In the genomic region with DNA sequence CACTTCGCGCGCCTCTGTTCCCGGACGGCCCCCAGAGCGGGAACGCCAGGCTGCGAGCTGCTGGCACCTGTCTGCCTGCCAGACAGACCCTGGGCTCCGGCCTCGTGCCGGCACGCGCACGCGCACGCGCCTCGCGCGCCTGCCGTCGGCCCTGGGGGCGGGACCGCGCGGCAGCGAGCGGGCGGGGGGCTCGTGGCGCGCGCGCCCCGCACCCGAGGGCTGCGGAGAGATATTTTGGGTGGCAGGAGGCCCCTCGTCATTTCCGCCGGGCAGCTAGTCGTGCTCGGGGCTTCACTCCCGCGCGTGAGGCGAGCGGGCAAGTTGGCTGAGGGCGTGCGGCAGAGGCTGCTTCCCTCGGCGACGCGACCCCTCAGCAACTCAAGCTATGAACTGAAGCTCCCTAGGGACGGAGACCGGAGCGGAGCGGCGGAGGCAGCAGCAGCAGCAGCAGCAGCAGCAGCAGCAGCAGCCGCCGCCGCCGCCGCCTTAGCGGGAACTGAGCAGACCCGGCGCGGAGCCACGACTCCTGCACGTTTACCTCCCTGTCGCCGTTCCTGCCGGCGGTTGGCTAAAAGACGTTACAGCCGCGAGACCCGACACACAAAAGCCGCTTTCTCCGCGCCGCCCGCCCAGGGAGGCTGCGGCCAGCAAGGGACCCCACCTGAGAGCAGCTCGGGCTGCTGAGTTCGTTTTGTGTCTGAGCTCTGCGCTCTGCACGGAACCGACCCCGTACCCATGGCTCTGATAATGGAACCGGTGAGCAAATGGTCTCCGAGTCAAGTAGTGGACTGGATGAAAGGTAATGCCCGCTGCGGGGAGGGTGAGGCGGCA, we compare ENCODE assay signal across 8 cellular contexts. TPM values are rescaled to one million over a fixed set of nuclear protein-coding genes. Genes with fewer than 3 reads are reported as not detected.
DNase-seq lines count a peak whose midpoint lies in the region; ATAC-seq and TF ChIP-seq lines count a peak whose summit lies in the region.

A gene (plus strand): TSS at position 256 of the 831 bp plus-strand sequence. CDS start 480 bp downstream, at position 736.

- H3K4me1 ChIP-seq in HAP-1: no peaks in the 10 kb centered on the region

- no peaks in the 10 kb centered on the region for H3K9me3 ChIP-seq in HAP-1

- ATAC-seq in left colon: peak; percentile 52

- TF ChIP-seq CTCF in brain microvascular endothelial cell (IDR thresholded peaks at IDR 0.05; ENCODE audit: low read depth, low read length, missing control alignments): no peak

- no peaks in the 10 kb centered on the region for H3K36me3 ChIP-seq in HAP-1 (replicated peaks)
- no peaks in the 10 kb centered on the region for H3K36me3 ChIP-seq in brain microvascular endothelial cell (replicated peaks)

- H3K4me3 ChIP-seq in HAP-1 (peak within 1 kb of the TSS; percentile 22), brain microvascular endothelial cell (ENCODE audit: low read depth, low read length) (peak within 1 kb of the TSS; percentile 56)

- intact Hi-C loops in left colon (cut with DNase I, micrococcal nuclease): no loop called here

- peak; percentile 11 for DNase-seq in GM03348 (ENCODE audit: low spot score)
- peak; percentile 22 to 70 for DNase-seq in HAP-1 (ENCODE audit: low spot score in 2 of 2)
- DNase-seq in NCI-H128 (lab: John Stamatoyannopoulos, UW; ENCODE audit: unreplicated experiment): peak; percentile 59
- DNase-seq in T1000 (lab: John Stamatoyannopoulos, UW): peak; percentile 49
- DNase-seq in brain microvascular endothelial cell: peak; percentile 1
- DNase-seq in left colon: peak; percentile 24 to 30
- DNase-seq in stimulated activated CD4-positive, alpha-beta T cell treated with anti-CD3 and anti-CD28 coated beads, Interleukin-2, amount 100 ng/mL, for 48 hours: peak; percentile 40 to 55
- no peak for DNase-seq in OCI-M2 (lab: John Stamatoyannopoulos, UW; ENCODE audit: unreplicated experiment)

- H3K27ac ChIP-seq in brain microvascular endothelial cell: no peak within 1 kb of the TSS

- H3K27me3 ChIP-seq in HAP-1 (ENCODE audit: low read depth): peaks cover 52% of the 10 kb centered on the region
- no peaks in the 10 kb centered on the region for H3K27me3 ChIP-seq in brain microvascular endothelial cell (replicated peaks)

- in situ Hi-C loops in HAP-1 (cut with MboI; ENCODE audit: low sequenced_read_pairs): no loop called here
- in situ Hi-C loops in brain microvascular endothelial cell (cut with HindIII; ENCODE audit: low pct_ligation_motif_present, low sequenced_read_pairs): no loop called here

RNA-seq across cellular contexts. Expression of the gene that starts here (rescaled TPM):
- under 1 TPM; 0.15 to 0.95 TPM for total RNA-seq in left colon

Comparison
In these comparisons a context has a peak if more than half of its experiments do, and no peak if none do; other contexts are left out.
1. Peak in DNase-seq and ATAC-seq in left colon; RNA of the gene not detected or under 1 TPM.